In genomic region chr17:44887971-44888955, GRCh38 we compare ENCODE assay signal across 1 cellular context.
TF ChIP-seq lines count a peak whose summit lies in the region.

No MANE protein-coding gene starts in this region.

TF ChIP-seq in GM12878, 131 proteins besides CTCF, POLR2A, EP300 and RAD21:
- TF ChIP-seq PML (IDR thresholded peaks at IDR 0.05; ENCODE audit: low read length) (no peak), IRF5 (IDR thresholded peaks at IDR 0.05; ENCODE audit: borderline replicate concordance) (no peak), BCL11A (IDR thresholded peaks at IDR 0.05; ENCODE audit: low read depth, low read length) (no peak), CEBPZ (IDR thresholded peaks at IDR 0.05; ENCODE audit: low read depth, low read length) (no peak), GABPA (IDR thresholded peaks at IDR 0.05; ENCODE audit: low read depth) (no peak), NFIC (IDR thresholded peaks at IDR 0.05; ENCODE audit: low read depth, low read length) (no peak), SMAD1 (IDR thresholded peaks at IDR 0.05; ENCODE audit: low read depth, partially characterized antibody) (no peak), KAT2A (conservative IDR thresholded peaks at IDR 0.05; ENCODE audit: control insufficient read depth, low read depth, low read length) (no peak), USF2 (IDR thresholded peaks at IDR 0.05; ENCODE audit: borderline replicate concordance, low read depth, low read length) (no peak), ESRRA (IDR thresholded peaks at IDR 0.05; ENCODE audit: low read length) (no peak), IRF4 (IDR thresholded peaks at IDR 0.05; ENCODE audit: low read depth, low read length) (no peak), CREB1 (IDR thresholded peaks at IDR 0.05; ENCODE audit: low read depth) (no peak), NKRF (conservative IDR thresholded peaks at IDR 0.05) (no peak), NRF1 (conservative IDR thresholded peaks at IDR 0.05; ENCODE audit: low read depth, low read length) (no peak), ELK1 (IDR thresholded peaks at IDR 0.05; ENCODE audit: low read depth, low read length) (no peak)
